In the genomic region with DNA sequence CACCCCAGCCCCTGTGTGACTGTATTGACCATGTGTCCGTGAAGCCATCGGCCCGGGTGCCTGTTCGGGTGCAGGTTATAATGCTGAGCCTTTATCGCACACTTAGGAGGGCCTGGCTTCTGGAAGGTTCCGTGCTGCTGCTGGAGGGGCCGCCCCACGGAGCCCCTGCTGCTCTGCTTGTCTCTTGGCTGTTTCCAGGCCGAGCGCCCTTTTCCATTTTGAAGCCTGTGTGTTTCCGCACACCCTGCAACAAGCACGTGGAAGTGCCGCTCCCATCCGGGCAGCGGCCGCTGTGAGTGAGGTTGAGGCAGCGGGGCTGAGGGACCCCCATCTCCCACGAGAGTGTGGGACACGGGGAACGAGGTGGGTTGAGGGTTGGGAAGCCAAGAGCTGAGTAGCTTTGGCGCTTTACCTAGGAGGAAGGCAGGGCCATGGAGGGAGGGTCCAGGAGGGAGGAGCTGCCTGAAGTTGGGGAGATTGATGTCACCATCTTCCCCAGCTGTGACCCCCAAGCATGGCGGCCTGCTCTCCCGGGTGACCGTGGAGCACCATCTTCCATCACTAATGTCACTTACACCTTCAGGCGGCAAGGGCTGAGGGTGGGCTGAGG, we compare ENCODE assay signal across 23 cellular contexts.
A peak's percentile ranks its signal among the peaks of the same experiment; 100 is the strongest.
DNase-seq lines count a peak whose midpoint lies in the region; ATAC-seq and TF ChIP-seq lines count a peak whose summit lies in the region.
"Had no signal": no experiment of that assay in that cellular context is flagged by ENCODE, and none has a peak within 500 bp of the region (broad histone marks: within the 10 kb centered on the region; RNA-seq: fewer than 3 reads in every experiment).

No MANE protein-coding gene starts in this region.

- no peak for ATAC-seq in activated CD4-positive, CD25-positive, alpha-beta regulatory T cell treated with anti-CD3 and anti-CD28 coated beads, Interleukin-2, amount 50 U/mL, for 24 hours
- ATAC-seq in Right ventricle myocardium superior (ENCODE audit: poor library complexity) (no peak), upper lobe of right lung (no peak), HG03565 (IDR thresholded peaks at IDR 0.05; ENCODE audit: unreplicated experiment) (no peak)
- ATAC-seq: activated CD8-positive, alpha-beta T cell treated with anti-CD3 and anti-CD28 coated beads, Interleukin-2, amount 10 ng/mL, durations not matched to agents 7 days and 5 days; stimulated activated naive CD8-positive, alpha-beta T cell treated with anti-CD3 and anti-CD28 coated beads, Interleukin-15, amount 100 ng/mL, for 72 hours had no signal

- no peak overlapping the region for H2BK120ac ChIP-seq in mesenchymal stem cell (ENCODE audit: low read depth, low read length)

- H3K36me3 ChIP-seq in right atrium auricular region (no peaks in the 10 kb centered on the region), mesenchymal stem cell (ENCODE audit: control insufficient read depth in 1 of 2, insufficient read depth in 2 of 2, low read depth in 1 of 2, low read length in 2 of 2) (peaks cover 0 to 7% of the 10 kb centered on the region in 2 experiments), upper lobe of right lung (no peaks in the 10 kb centered on the region)
- H3K36me3 ChIP-seq: SJSA1, transverse colon had no signal

- peak overlapping the region; percentile 56 for H4K91ac ChIP-seq in mesenchymal stem cell (ENCODE audit: low read length)

- H3K23ac ChIP-seq in mesenchymal stem cell (ENCODE audit: low read length in 2 of 2): no peak overlapping the region

- H2AK5ac ChIP-seq in mesenchymal stem cell (ENCODE audit: low read length, severe bottlenecking): no peak overlapping the region

- H3K27ac ChIP-seq in right atrium auricular region (no peak overlapping the region), mesenchymal stem cell (ENCODE audit: low read length, poor library complexity, severe bottlenecking) (no peak overlapping the region), upper lobe of right lung (no peak overlapping the region)
- H3K27ac ChIP-seq: 22Rv1, SJSA1, transverse colon had no signal

- no peak overlapping the region for H3K14ac ChIP-seq in mesenchymal stem cell (ENCODE audit: low read length in 2 of 2)

- H3K4me3 ChIP-seq in right atrium auricular region (no peak overlapping the region), mesenchymal stem cell (ENCODE audit: insufficient read depth in 1 of 2, low read depth in 1 of 2, low read length in 2 of 2) (no peak overlapping the region), upper lobe of right lung (no peak overlapping the region)
- H3K4me3 ChIP-seq: SJSA1, smooth muscle cell, transverse colon had no signal

- no peak overlapping the region for H3K9ac ChIP-seq in mesenchymal stem cell (ENCODE audit: low read length)

- H3K27me3 ChIP-seq in right atrium auricular region (no peaks in the 10 kb centered on the region), mesenchymal stem cell (ENCODE audit: control insufficient read depth in 1 of 2, insufficient read depth in 1 of 2, low read length in 2 of 2) (no peaks in the 10 kb centered on the region), upper lobe of right lung (no peaks in the 10 kb centered on the region)
- H3K27me3 ChIP-seq: SJSA1, transverse colon had no signal

- no peak overlapping the region for H3K4ac ChIP-seq in mesenchymal stem cell (ENCODE audit: low read depth in 1 of 2, low read length in 2 of 2)

- peaks cover 6% of the 10 kb centered on the region for H3K79me1 ChIP-seq in mesenchymal stem cell (replicated peaks; ENCODE audit: low read length, poor library complexity, severe bottlenecking)

- no peak overlapping the region for H2AFZ ChIP-seq in mesenchymal stem cell (ENCODE audit: low read depth, low read length)

- no peaks in the 10 kb centered on the region for H3K9me3 ChIP-seq in right atrium auricular region
- H3K9me3 ChIP-seq in mesenchymal stem cell (ENCODE audit: control insufficient read depth, low read length): no peaks in the 10 kb centered on the region
- no peaks in the 10 kb centered on the region for H3K9me3 ChIP-seq in upper lobe of right lung
- H3K9me3 ChIP-seq: SJSA1, transverse colon had no signal

- peak; percentile 13 for DNase-seq in activated CD4-positive, CD25-positive, alpha-beta regulatory T cell treated with anti-CD3 and anti-CD28 coated beads, Interleukin-2, amount 50 U/mL, for 72 hours
- DNase-seq in Right ventricle myocardium superior (peak; percentile 36), right atrium auricular region (ENCODE audit: low spot score) (no peak), mesenchymal stem cell (no peak), upper lobe of right lung (peak; percentile 51), NCI-H82 (lab: John Stamatoyannopoulos, UW) (no peak)
- DNase-seq: activated CD8-positive, alpha-beta T cell treated with anti-CD3 and anti-CD28 coated beads, Interleukin-2, amount 10 ng/mL, durations not matched to agents 7 days and 5 days; amniotic stem cell; DMS53; HCEC 1CT; IMR-90; NCI-H1105; NCI-H2081; NCI-H446; nephron progenitor cell; stimulated activated CD4-positive, alpha-beta T cell treated with anti-CD3 and anti-CD28 coated beads, Interleukin-4, amount 100 ng/mL, for 1 hour; stimulated activated naive CD8-positive, alpha-beta T cell treated with anti-CD3 and anti-CD28 coated beads, Interleukin-15, amount 100 ng/mL, for 72 hours; transverse colon had no signal

- no peak overlapping the region for H2BK12ac ChIP-seq in mesenchymal stem cell (ENCODE audit: low read length in 2 of 2)

- intact Hi-C loops in Right ventricle myocardium superior (cut with DNase I): no loop called here
- intact Hi-C loops in upper lobe of right lung (cut with DNase I): no loop called here

- no peak overlapping the region for H2BK15ac ChIP-seq in mesenchymal stem cell (ENCODE audit: low read depth, poor library complexity, severe bottlenecking)

- no peak overlapping the region for H3K4me2 ChIP-seq in mesenchymal stem cell (ENCODE audit: low read length, poor library complexity, severe bottlenecking)
- H3K4me2 ChIP-seq: smooth muscle cell had no signal

- TF ChIP-seq CTCF in right atrium auricular region (IDR thresholded peaks at IDR 0.05) (no peak), upper lobe of right lung (IDR thresholded peaks at IDR 0.05) (no peak)

- H2BK5ac ChIP-seq in mesenchymal stem cell (ENCODE audit: low read depth, low read length, poor library complexity, severe bottlenecking): no peak overlapping the region

- WGBS in mesenchymal stem cell: 98% methylated on average over 21 of the region's 25 CpGs

- H3K4me1 ChIP-seq in right atrium auricular region (peaks cover 0 to 12% of the 10 kb centered on the region in 2 donors), mesenchymal stem cell (ENCODE audit: control insufficient read depth, insufficient read depth, low read depth, low read length) (peaks cover 6% of the 10 kb centered on the region), upper lobe of right lung (peaks cover 5% of the 10 kb centered on the region)
- H3K4me1 ChIP-seq: SJSA1 had no signal

- no peak overlapping the region for H4K8ac ChIP-seq in mesenchymal stem cell (ENCODE audit: low read length)

- no peak overlapping the region for H3K18ac ChIP-seq in mesenchymal stem cell (ENCODE audit: low read depth in 1 of 2, low read length in 2 of 2)

Comparison
In these comparisons a context has a peak if more than half of its experiments do, and no peak if none do; other contexts are left out.
1. DNase-seq: peak in activated CD4-positive, CD25-positive, alpha-beta regulatory T cell treated with anti-CD3 and anti-CD28 coated beads, Interleukin-2, amount 50 U/mL, for 72 hours (single experiment), Right ventricle myocardium superior (single experiment) and upper lobe of right lung (single experiment); none in right atrium auricular region (single experiment), mesenchymal stem cell (single experiment) and NCI-H82 (single experiment).